ENCODE assay signal across 1 cellular context in genomic region chr1:161045749-161046573, GRCh38.
TF ChIP-seq lines count a peak whose summit lies in the region.

A gene with protein sequence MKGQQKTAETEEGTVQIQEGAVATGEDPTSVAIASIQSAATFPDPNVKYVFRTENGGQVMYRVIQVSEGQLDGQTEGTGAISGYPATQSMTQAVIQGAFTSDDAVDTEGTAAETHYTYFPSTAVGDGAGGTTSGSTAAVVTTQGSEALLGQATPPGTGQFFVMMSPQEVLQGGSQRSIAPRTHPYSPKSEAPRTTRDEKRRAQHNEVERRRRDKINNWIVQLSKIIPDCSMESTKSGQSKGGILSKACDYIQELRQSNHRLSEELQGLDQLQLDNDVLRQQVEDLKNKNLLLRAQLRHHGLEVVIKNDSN (minus strand): TSS chr1:161045977. CDS start chr1:161043275, 2,702 bp downstream.

TF ChIP-seq in HepG2, 621 proteins besides CTCF, POLR2A, EP300 and RAD21 (continued from another document and continues in another):
- TF ChIP-seq ZHX2 (IDR thresholded peaks at IDR 0.05; ENCODE audit: low read depth): peak; percentile 96
- TF ChIP-seq ZHX2 (CRISPR knock-in tag; IDR thresholded peaks at IDR 0.05; ENCODE audit: borderline replicate concordance): peak; percentile 26; the same call in 1 of the 2 replicates
- TF ChIP-seq, protein P1, sequence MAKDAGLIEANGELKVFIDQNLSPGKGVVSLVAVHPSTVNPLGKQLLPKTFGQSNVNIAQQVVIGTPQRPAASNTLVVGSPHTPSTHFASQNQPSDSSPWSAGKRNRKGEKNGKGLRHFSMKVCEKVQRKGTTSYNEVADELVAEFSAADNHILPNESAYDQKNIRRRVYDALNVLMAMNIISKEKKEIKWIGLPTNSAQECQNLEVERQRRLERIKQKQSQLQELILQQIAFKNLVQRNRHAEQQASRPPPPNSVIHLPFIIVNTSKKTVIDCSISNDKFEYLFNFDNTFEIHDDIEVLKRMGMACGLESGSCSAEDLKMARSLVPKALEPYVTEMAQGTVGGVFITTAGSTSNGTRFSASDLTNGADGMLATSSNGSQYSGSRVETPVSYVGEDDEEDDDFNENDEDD (CRISPR knock-in tag; IDR thresholded peaks at IDR 0.05; ENCODE audit: borderline replicate concordance): no peak
- no peak for TF ChIP-seq ZNF124 (CRISPR knock-in tag; IDR thresholded peaks at IDR 0.05)
- TF ChIP-seq ZNF281 (CRISPR knock-in tag; IDR thresholded peaks at IDR 0.05; ENCODE audit: borderline replicate concordance): 0 out of 2 replicates have a peak, but pooled peaks have one; percentile 9
- no peak for TF ChIP-seq SETDB1 (CRISPR knock-in tag; IDR thresholded peaks at IDR 0.05; ENCODE audit: borderline replicate concordance)
- TF ChIP-seq FOXP1 (IDR thresholded peaks at IDR 0.05): no peak
- no peak for TF ChIP-seq FOXP1 (CRISPR knock-in tag; IDR thresholded peaks at IDR 0.05)
- TF ChIP-seq KLF16 (CRISPR knock-in tag; IDR thresholded peaks at IDR 0.05): peak in 1 of 2 experiments; percentile 59; a peak in 1 of 4 replicates
- TF ChIP-seq RFX1 (IDR thresholded peaks at IDR 0.05): no peak
- TF ChIP-seq, protein P2, sequence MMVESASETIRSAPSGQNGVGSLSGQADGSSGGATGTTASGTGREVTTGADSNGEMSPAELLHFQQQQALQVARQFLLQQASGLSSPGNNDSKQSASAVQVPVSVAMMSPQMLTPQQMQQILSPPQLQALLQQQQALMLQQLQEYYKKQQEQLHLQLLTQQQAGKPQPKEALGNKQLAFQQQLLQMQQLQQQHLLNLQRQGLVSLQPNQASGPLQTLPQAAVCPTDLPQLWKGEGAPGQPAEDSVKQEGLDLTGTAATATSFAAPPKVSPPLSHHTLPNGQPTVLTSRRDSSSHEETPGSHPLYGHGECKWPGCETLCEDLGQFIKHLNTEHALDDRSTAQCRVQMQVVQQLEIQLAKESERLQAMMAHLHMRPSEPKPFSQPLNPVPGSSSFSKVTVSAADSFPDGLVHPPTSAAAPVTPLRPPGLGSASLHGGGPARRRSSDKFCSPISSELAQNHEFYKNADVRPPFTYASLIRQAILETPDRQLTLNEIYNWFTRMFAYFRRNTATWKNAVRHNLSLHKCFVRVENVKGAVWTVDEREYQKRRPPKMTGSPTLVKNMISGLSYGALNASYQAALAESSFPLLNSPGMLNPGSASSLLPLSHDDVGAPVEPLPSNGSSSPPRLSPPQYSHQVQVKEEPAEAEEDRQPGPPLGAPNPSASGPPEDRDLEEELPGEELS (CRISPR knock-in tag; IDR thresholded peaks at IDR 0.05): no peak
- TF ChIP-seq, protein P3, sequence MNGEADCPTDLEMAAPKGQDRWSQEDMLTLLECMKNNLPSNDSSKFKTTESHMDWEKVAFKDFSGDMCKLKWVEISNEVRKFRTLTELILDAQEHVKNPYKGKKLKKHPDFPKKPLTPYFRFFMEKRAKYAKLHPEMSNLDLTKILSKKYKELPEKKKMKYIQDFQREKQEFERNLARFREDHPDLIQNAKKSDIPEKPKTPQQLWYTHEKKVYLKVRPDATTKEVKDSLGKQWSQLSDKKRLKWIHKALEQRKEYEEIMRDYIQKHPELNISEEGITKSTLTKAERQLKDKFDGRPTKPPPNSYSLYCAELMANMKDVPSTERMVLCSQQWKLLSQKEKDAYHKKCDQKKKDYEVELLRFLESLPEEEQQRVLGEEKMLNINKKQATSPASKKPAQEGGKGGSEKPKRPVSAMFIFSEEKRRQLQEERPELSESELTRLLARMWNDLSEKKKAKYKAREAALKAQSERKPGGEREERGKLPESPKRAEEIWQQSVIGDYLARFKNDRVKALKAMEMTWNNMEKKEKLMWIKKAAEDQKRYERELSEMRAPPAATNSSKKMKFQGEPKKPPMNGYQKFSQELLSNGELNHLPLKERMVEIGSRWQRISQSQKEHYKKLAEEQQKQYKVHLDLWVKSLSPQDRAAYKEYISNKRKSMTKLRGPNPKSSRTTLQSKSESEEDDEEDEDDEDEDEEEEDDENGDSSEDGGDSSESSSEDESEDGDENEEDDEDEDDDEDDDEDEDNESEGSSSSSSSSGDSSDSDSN (CRISPR knock-in tag; IDR thresholded peaks at IDR 0.05): peak; percentile 48
- no peak for TF ChIP-seq ZNF549 (CRISPR knock-in tag; IDR thresholded peaks at IDR 0.05)
- TF ChIP-seq ZNF772 (CRISPR knock-in tag; IDR thresholded peaks at IDR 0.05): peak; percentile 93; the same call in 1 of the 2 replicates
- TF ChIP-seq ELF1 (CRISPR knock-in tag; IDR thresholded peaks at IDR 0.05): peak; percentile 93
- peak; percentile 15; the same call in 1 of the 2 replicates for TF ChIP-seq GATA4 (IDR thresholded peaks at IDR 0.05; ENCODE audit: borderline replicate concordance, low read depth)
- no peak; the same call in 1 of the 2 replicates for TF ChIP-seq ZNF674 (CRISPR knock-in tag; IDR thresholded peaks at IDR 0.05; ENCODE audit: low read depth)
- 0 out of 2 replicates have a peak, but pooled peaks have one; percentile 23 for TF ChIP-seq ZKSCAN8 (CRISPR knock-in tag; IDR thresholded peaks at IDR 0.05; ENCODE audit: borderline replicate concordance)
- no peak for TF ChIP-seq ZNF577 (CRISPR knock-in tag; IDR thresholded peaks at IDR 0.05; ENCODE audit: borderline replicate concordance, low read depth)
- TF ChIP-seq E2F5 (CRISPR knock-in tag; conservative IDR thresholded peaks at IDR 0.05): no peak
- TF ChIP-seq, protein P4, sequence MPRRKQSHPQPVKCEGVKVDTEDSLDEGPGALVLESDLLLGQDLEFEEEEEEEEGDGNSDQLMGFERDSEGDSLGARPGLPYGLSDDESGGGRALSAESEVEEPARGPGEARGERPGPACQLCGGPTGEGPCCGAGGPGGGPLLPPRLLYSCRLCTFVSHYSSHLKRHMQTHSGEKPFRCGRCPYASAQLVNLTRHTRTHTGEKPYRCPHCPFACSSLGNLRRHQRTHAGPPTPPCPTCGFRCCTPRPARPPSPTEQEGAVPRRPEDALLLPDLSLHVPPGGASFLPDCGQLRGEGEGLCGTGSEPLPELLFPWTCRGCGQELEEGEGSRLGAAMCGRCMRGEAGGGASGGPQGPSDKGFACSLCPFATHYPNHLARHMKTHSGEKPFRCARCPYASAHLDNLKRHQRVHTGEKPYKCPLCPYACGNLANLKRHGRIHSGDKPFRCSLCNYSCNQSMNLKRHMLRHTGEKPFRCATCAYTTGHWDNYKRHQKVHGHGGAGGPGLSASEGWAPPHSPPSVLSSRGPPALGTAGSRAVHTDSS (CRISPR knock-in tag; conservative IDR thresholded peaks at IDR 0.05): no peak
- TF ChIP-seq SP1 (IDR thresholded peaks at IDR 0.05): no peak
- TF ChIP-seq SP1 (CRISPR knock-in tag; IDR thresholded peaks at IDR 0.05): peak; percentile 90
- TF ChIP-seq GMEB2 (CRISPR knock-in tag; IDR thresholded peaks at IDR 0.05; ENCODE audit: low read depth): no peak
- TF ChIP-seq ZBTB1 (CRISPR knock-in tag; IDR thresholded peaks at IDR 0.05; ENCODE audit: borderline replicate concordance): no peak
- no peak for TF ChIP-seq ZNF7 (CRISPR knock-in tag; IDR thresholded peaks at IDR 0.05)
- TF ChIP-seq, protein P5, sequence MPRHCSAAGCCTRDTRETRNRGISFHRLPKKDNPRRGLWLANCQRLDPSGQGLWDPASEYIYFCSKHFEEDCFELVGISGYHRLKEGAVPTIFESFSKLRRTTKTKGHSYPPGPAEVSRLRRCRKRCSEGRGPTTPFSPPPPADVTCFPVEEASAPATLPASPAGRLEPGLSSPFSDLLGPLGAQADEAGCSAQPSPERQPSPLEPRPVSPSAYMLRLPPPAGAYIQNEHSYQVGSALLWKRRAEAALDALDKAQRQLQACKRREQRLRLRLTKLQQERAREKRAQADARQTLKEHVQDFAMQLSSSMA (CRISPR knock-in tag; IDR thresholded peaks at IDR 0.05): peak; percentile 71; the same call in 1 of the 2 replicates
- TF ChIP-seq THAP11 (CRISPR knock-in tag; IDR thresholded peaks at IDR 0.05): peak; percentile 92
- no peak for TF ChIP-seq RFX5 (IDR thresholded peaks at IDR 0.05; ENCODE audit: low read depth, low read length)
- no peak for TF ChIP-seq PLSCR1 (CRISPR knock-in tag; IDR thresholded peaks at IDR 0.05; ENCODE audit: borderline replicate concordance)
- TF ChIP-seq BHLHE40 (IDR thresholded peaks at IDR 0.05; ENCODE audit: low read length): no peak
- TF ChIP-seq BORCS8-MEF2B (CRISPR knock-in tag; IDR thresholded peaks at IDR 0.05): no peak
- TF ChIP-seq ZNF766 (CRISPR knock-in tag; IDR thresholded peaks at IDR 0.05; ENCODE audit: borderline replicate concordance): no peak
- no peak for TF ChIP-seq RBAK (CRISPR knock-in tag; IDR thresholded peaks at IDR 0.05)
- TF ChIP-seq IKZF1 (IDR thresholded peaks at IDR 0.05): no peak
- no peak for TF ChIP-seq ZNF225 (CRISPR knock-in tag; IDR thresholded peaks at IDR 0.05)
- TF ChIP-seq TBP (CRISPR knock-in tag; IDR thresholded peaks at IDR 0.05): no peak
- no peak for TF ChIP-seq ESRRA (CRISPR knock-in tag; IDR thresholded peaks at IDR 0.05; ENCODE audit: low read depth)
